8 cellular contexts compared by ENCODE assay signal in genomic region chr1:196608401-196609113, GRCh38. TPM values are rescaled to one million over a fixed set of nuclear protein-coding genes. Genes with fewer than 3 reads are reported as not detected.
A peak's percentile ranks its signal among the peaks of the same experiment; 100 is the strongest.
DNase-seq lines count a peak whose midpoint lies in the region; ATAC-seq and TF ChIP-seq lines count a peak whose summit lies in the region.

Gene KCNT2 (minus strand): TSS chr1:196608440. CDS start chr1:196608309, 131 bp downstream.

- H3K79me2 ChIP-seq in neural progenitor cell (ENCODE audit: low read depth): peaks cover 45% of the 10 kb centered on the region

- peak within 1 kb of the TSS; percentile 97 for H2AFZ ChIP-seq in neural progenitor cell (replicated peaks)

- no peaks in the 10 kb centered on the region for H3K9me3 ChIP-seq in neural progenitor cell (ENCODE audit: low read depth)

- H4K20me1 ChIP-seq in neural progenitor cell (ENCODE audit: low read depth): no peaks in the 10 kb centered on the region

- peaks cover 27% of the 10 kb centered on the region for H3K4me1 ChIP-seq in neural progenitor cell

- H3K4me2 ChIP-seq in neural progenitor cell: peak within 1 kb of the TSS; percentile 93

- peak within 1 kb of the TSS; percentile 60 for H3K4me3 Mint-ChIP-seq in activated CD4-positive, alpha-beta memory T cell treated with anti-CD3 and anti-CD28 coated beads for 36 hours
- H3K4me3 Mint-ChIP-seq in neural progenitor cell: peak within 1 kb of the TSS; percentile 99

- H3K27ac Mint-ChIP-seq in activated CD4-positive, alpha-beta memory T cell treated with anti-CD3 and anti-CD28 coated beads for 36 hours: no peak within 1 kb of the TSS
- H3K27ac Mint-ChIP-seq in neural progenitor cell: peak within 1 kb of the TSS; percentile 96

- no peaks in the 10 kb centered on the region for H3K9me3 Mint-ChIP-seq in activated CD4-positive, alpha-beta memory T cell treated with anti-CD3 and anti-CD28 coated beads for 36 hours
- no peaks in the 10 kb centered on the region for H3K9me3 Mint-ChIP-seq in neural progenitor cell

- DNase-seq in G401 (ENCODE audit: low spot score): peak; percentile 35
- DNase-seq in NCI-H1105 treated with DMSO at 0.1 percent for 48 hours (lab: John Stamatoyannopoulos, UW): peak; percentile 94
- peak; percentile 21 for DNase-seq in activated CD4-positive, alpha-beta memory T cell treated with anti-CD3 and anti-CD28 coated beads for 36 hours
- DNase-seq in globus pallidus (ENCODE audit: low spot score): peak; percentile 7
- DNase-seq in neural progenitor cell (ENCODE audit: low spot score): peak; percentile 97
- DNase-seq in GM10266 (ENCODE audit: extremely low spot score): no peak

- H3F3A ChIP-seq in neural progenitor cell (ENCODE audit: low read depth): peaks cover 29% of the 10 kb centered on the region

- CTCF ChIA-PET in activated CD4-positive, alpha-beta memory T cell treated with anti-CD3 and anti-CD28 coated beads for 36 hours (lab: Charles Lee): no interaction called here

- ATAC-seq in HG03139 (IDR thresholded peaks at IDR 0.05; ENCODE audit: unreplicated experiment) (no peak), HG03439 (IDR thresholded peaks at IDR 0.05; ENCODE audit: unreplicated experiment) (no peak)

- peak within 1 kb of the TSS; percentile 95 for H3K27ac ChIP-seq in neural progenitor cell

- peaks cover 27% of the 10 kb centered on the region for H3K27me3 Mint-ChIP-seq in activated CD4-positive, alpha-beta memory T cell treated with anti-CD3 and anti-CD28 coated beads for 36 hours
- peaks cover 2% of the 10 kb centered on the region for H3K27me3 Mint-ChIP-seq in neural progenitor cell (ENCODE audit: insufficient read depth, low read depth)

- peaks cover 5% of the 10 kb centered on the region for H3K4me1 Mint-ChIP-seq in activated CD4-positive, alpha-beta memory T cell treated with anti-CD3 and anti-CD28 coated beads for 36 hours (ENCODE audit: low read depth)
- H3K4me1 Mint-ChIP-seq in neural progenitor cell: peaks cover 16% of the 10 kb centered on the region

- POLR2A ChIA-PET in activated CD4-positive, alpha-beta memory T cell treated with anti-CD3 and anti-CD28 coated beads for 36 hours (lab: Charles Lee): no interaction called here

- no peaks in the 10 kb centered on the region for H3K36me3 Mint-ChIP-seq in activated CD4-positive, alpha-beta memory T cell treated with anti-CD3 and anti-CD28 coated beads for 36 hours
- H3K36me3 Mint-ChIP-seq in neural progenitor cell: peaks cover 8% of the 10 kb centered on the region

- peak within 1 kb of the TSS; percentile 80 for H3K9ac ChIP-seq in neural progenitor cell

- TF ChIP-seq CTCF in neural progenitor cell (IDR thresholded peaks at IDR 0.05): no peak
- no peak for TF ChIP-seq CTCF in GM10266 (IDR thresholded peaks at IDR 0.05; ENCODE audit: control insufficient read depth, insufficient read depth, low read depth, missing control alignments)

- intact Hi-C loops in activated CD4-positive, alpha-beta memory T cell treated with anti-CD3 and anti-CD28 coated beads for 36 hours (cut with micrococcal nuclease): no loop called here

- in situ Hi-C loops in G401 (cut with HindIII; ENCODE audit: low sequenced_read_pairs): no loop called here

- H3K27me3 ChIP-seq in neural progenitor cell: no peaks in the 10 kb centered on the region

- H3K4me3 ChIP-seq in neural progenitor cell: peak within 1 kb of the TSS; percentile 91

- H3K36me3 ChIP-seq in neural progenitor cell: no peaks in the 10 kb centered on the region

RNA-seq across cellular contexts. Expression of gene KCNT2, which starts in this region (rescaled TPM):
- total RNA-seq in G401 (2014; rRNA removed; shearing (Covaris generic)): 0.62 and 0.92 TPM in 2 replicates
- total RNA-seq in activated CD4-positive, alpha-beta memory T cell treated with anti-CD3 and anti-CD28 coated beads for 36 hours: not detected
- total RNA-seq in neural progenitor cell (ENCODE audit: low replicate concordance): 24.1 and 29.8 TPM in 2 replicates

Comparison
In these comparisons a context has a peak if more than half of its experiments do, and no peak if none do; other contexts are left out.
1. RNA of gene KCNT2 (total RNA-seq): 24.1 to 29.8 TPM in neural progenitor cell; 0.62 to 0.92 TPM in G401 and not detected in activated CD4-positive, alpha-beta memory T cell treated with anti-CD3 and anti-CD28 coated beads for 36 hours; every median in the first group is over 10 times any median in the second.
2. Peak in DNase-seq in G401; RNA of the gene not detected or under 1 TPM.
3. Peak in DNase-seq in activated CD4-positive, alpha-beta memory T cell treated with anti-CD3 and anti-CD28 coated beads for 36 hours; RNA of the gene not detected or under 1 TPM.